Comparison of ENCODE assay signal across 1 cellular context in the genomic region with DNA sequence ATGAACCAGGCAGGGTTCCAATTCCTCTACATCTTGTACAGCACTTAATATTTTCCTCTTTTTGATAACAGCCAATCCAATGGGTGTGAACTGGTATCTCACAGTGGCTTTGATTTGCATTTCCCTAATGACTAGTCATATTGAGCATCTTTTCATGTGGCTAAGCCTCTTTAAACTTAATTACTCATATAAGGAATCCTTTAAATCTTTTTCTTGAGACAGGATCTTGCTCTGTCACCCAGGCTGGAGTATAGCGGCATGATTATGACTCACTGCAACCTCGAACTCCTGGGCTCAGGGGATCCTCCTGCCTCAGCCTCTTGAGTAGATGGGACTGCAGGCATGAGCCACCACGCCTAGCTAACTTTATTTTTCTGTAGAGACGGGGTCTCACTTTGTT.
TF ChIP-seq lines count a peak whose summit lies in the region.

No MANE protein-coding gene starts in this region.

TF ChIP-seq in IMR-90, 13 proteins besides CTCF, POLR2A, EP300 and RAD21:
- TF ChIP-seq NFE2L2 (IDR thresholded peaks at IDR 0.05; ENCODE audit: low read depth, low read length) (no peak), MXI1 (IDR thresholded peaks at IDR 0.05; ENCODE audit: borderline replicate concordance, low read depth, low read length) (no peak), RFX5 (IDR thresholded peaks at IDR 0.05; ENCODE audit: low read depth, low read length) (no peak), CEBPB (IDR thresholded peaks at IDR 0.05; ENCODE audit: low read depth, low read length) (no peak)
- TF ChIP-seq, protein P1, sequence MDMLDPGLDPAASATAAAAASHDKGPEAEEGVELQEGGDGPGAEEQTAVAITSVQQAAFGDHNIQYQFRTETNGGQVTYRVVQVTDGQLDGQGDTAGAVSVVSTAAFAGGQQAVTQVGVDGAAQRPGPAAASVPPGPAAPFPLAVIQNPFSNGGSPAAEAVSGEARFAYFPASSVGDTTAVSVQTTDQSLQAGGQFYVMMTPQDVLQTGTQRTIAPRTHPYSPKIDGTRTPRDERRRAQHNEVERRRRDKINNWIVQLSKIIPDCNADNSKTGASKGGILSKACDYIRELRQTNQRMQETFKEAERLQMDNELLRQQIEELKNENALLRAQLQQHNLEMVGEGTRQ (IDR thresholded peaks at IDR 0.05; ENCODE audit: low read depth, low read length) = no peak
